ENCODE assay signal across 13 cellular contexts in the genomic region with DNA sequence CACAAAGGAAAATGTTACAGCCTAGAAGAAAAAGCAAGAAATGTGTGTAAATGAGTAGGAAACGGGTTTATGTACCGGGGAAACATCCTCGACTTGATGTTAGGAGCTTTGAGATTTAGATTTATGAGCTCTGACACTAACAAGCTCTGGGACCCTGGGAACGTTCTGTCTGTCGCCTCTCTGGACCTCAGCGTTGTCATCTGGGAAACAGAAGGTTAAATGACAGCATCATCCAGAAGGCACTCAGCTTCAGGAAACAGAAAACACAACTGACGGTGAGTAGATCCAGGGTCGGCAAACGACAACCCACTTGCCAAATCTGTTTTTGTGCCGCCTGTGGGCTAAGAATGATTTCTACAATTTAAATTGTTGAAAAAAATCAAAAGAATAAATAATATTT. TPM values are rescaled to one million over a fixed set of nuclear protein-coding genes. Genes with fewer than 3 reads are reported as not detected.
DNase-seq lines count a peak whose midpoint lies in the region; ATAC-seq, FAIRE-seq and TF ChIP-seq lines count a peak whose summit lies in the region.
"Had no signal": no experiment of that assay in that cellular context is flagged by ENCODE, and none has a peak within 500 bp of the region (broad histone marks: within the 10 kb centered on the region; RNA-seq: fewer than 3 reads in every experiment).

No MANE protein-coding gene starts in this region.

- TF ChIP-seq CTCF in OCI-LY3 (IDR thresholded peaks at IDR 0.05; ENCODE audit: low read depth, low read length) (no peak), gastrocnemius medialis (IDR thresholded peaks at IDR 0.05 in 4 of 5, conservative IDR thresholded peaks at IDR 0.05 in 1 of 5) (no peak)

- no peaks in the 10 kb centered on the region for H3F3A ChIP-seq in GM23248 (ENCODE audit: insufficient read depth)

- 0 out of 2 replicates have a peak overlapping the region, but pooled peaks have one; percentile 33 for H2AFZ ChIP-seq in GM23248
- H2AFZ ChIP-seq in OCI-LY3 (ENCODE audit: low read depth, low read length), result peak overlapping the region; percentile 99; the same call in 1 of the 2 replicates

- whole genome bisulfite sequencing in GM23248 (ENCODE audit: low coverage in 1 of 2, low lambda C conversion rate in 2 of 2, missing lambda C conversion rate in 2 of 2), 2 experiments, result 10 to 11% methylated on average over 10 of the region's 10 CpGs

- H4K20me1 ChIP-seq in GM23248 (ENCODE audit: insufficient read depth) (no peaks in the 10 kb centered on the region), OCI-LY3 (ENCODE audit: insufficient read depth, low read length) (no peaks in the 10 kb centered on the region)

- H3K4me1 ChIP-seq in GM23248 (ENCODE audit: insufficient read depth) (no peaks in the 10 kb centered on the region), OCI-LY3 (ENCODE audit: low read length) (peaks cover 7% of the 10 kb centered on the region; the same call in 1 of the 2 replicates), gastrocnemius medialis (peaks cover 0 to 4% of the 10 kb centered on the region in 2 donors)

- no peaks in the 10 kb centered on the region for H3K9me3 ChIP-seq in GM23248 (ENCODE audit: low read depth)
- no peaks in the 10 kb centered on the region for H3K9me3 ChIP-seq in OCI-LY3 (ENCODE audit: insufficient read depth, low read length)
- no peaks in the 10 kb centered on the region for H3K9me3 ChIP-seq in gastrocnemius medialis

- ATAC-seq in Right ventricle myocardium superior (ENCODE audit: poor library complexity), result peak; percentile 73
- peak; percentile 26 to 56 for ATAC-seq in gastrocnemius medialis
- ATAC-seq in GM19452 (IDR thresholded peaks at IDR 0.05; ENCODE audit: unreplicated experiment), result no peak
- no peak for ATAC-seq in HG02852 (IDR thresholded peaks at IDR 0.05; ENCODE audit: unreplicated experiment)

- in situ Hi-C loops in GM23248 (cut with MboI) (no loop called here), gastrocnemius medialis (cut with MboI; ENCODE audit: low sequenced_read_pairs in 4 of 4) (loop anchor here in 3 of 4 donors (10.0 to 25.0 kb wide), 3 partner anchors 218 to 442 kb away; no protein-coding TSS in a partner anchor)

- H3K4me2 ChIP-seq in GM23248 (ENCODE audit: unreplicated experiment), result no peak overlapping the region
- H3K4me2 ChIP-seq in OCI-LY3 (ENCODE audit: low read length), result peak overlapping the region; percentile 85

- H3K9ac ChIP-seq in GM23248 (no peak overlapping the region), OCI-LY3 (ENCODE audit: low read length) (no peak overlapping the region; the same call in 1 of the 2 replicates)

- H3K4me3 ChIP-seq in GM23248 (no peak overlapping the region), OCI-LY3 (ENCODE audit: low read length) (peak overlapping the region; percentile 55; the same call in 1 of the 2 replicates), gastrocnemius medialis (peak overlapping the region; percentile 0 to 19 (median 6))

- no peak for DNase-seq in GM23248
- no peak for DNase-seq in Right ventricle myocardium superior
- DNase-seq in gastrocnemius medialis, result no peak
- no peak for DNase-seq in frontal cortex (ENCODE audit: low spot score in 2 of 2)
- no peak for DNase-seq in DMS 273 treated with DMSO at 0.1 percent for 48 hours (lab: John Stamatoyannopoulos, UW)
- DNase-seq: KG1 had no signal

- H3K36me3 ChIP-seq in GM23248 (ENCODE audit: low read depth) (no peaks in the 10 kb centered on the region), OCI-LY3 (replicated peaks; ENCODE audit: low read depth, low read length) (no peaks in the 10 kb centered on the region), gastrocnemius medialis (no peaks in the 10 kb centered on the region)

- no peak for FAIRE-seq in frontal cortex (lab: Jason Lieb, UNC)
- FAIRE-seq: colon had no signal

- no peaks in the 10 kb centered on the region for H3K79me2 ChIP-seq in GM23248 (ENCODE audit: insufficient read depth)
- H3K79me2 ChIP-seq in OCI-LY3 (ENCODE audit: low read length), result no peaks in the 10 kb centered on the region

- TF ChIP-seq POLR2A in gastrocnemius medialis (IDR thresholded peaks at IDR 0.05), result no peak

- H3K27me3 ChIP-seq in GM23248 (replicated peaks; ENCODE audit: insufficient read depth) (peaks cover 34% of the 10 kb centered on the region), OCI-LY3 (ENCODE audit: low read depth, low read length) (peaks cover 16% of the 10 kb centered on the region), gastrocnemius medialis (no peaks in the 10 kb centered on the region)

- H3K27ac ChIP-seq in GM23248 (no peak overlapping the region), OCI-LY3 (ENCODE audit: low read length) (no peak overlapping the region), gastrocnemius medialis (peak overlapping the region; percentile 31 to 59 (median 40))

- no peaks in the 10 kb centered on the region for H3K9me2 ChIP-seq in GM23248 (ENCODE audit: insufficient read depth)

- intact Hi-C loops in Right ventricle myocardium superior (cut with DNase I) (loop anchor here (2.0 kb wide), 1 partner anchor 222 kb away; no protein-coding TSS in a partner anchor), gastrocnemius medialis (cut with DNase I; ENCODE audit: low total_unique reads) (loop anchor here (10.0 kb wide), 2 partner anchors 148 to 398 kb away; no protein-coding TSS in a partner anchor)

RNA-seq across cellular contexts. Expression of a gene that starts 46.9 kb away (rescaled TPM):
- not detected in 2 replicates for total RNA-seq in GM23248 (2014; rRNA removed; shearing (Covaris generic))
- polyA plus RNA-seq in GM23248 (2016; fragmentation: Nextera tagmentation; extraction: Ambion mirVana), result not detected in 2 replicates
- total RNA-seq in Right ventricle myocardium superior, result 6.4 TPM
- under 1 TPM in 1 of 4 donors, not detected in 3; 0.15 TPM for total RNA-seq in gastrocnemius medialis
- total RNA-seq in frontal cortex, result 191 TPM
- total RNA-seq: activated naive CD4-positive, alpha-beta T cell treated with anti-CD3 and anti-CD28 coated beads for 36 hours; CD4-positive, CD25-positive, alpha-beta regulatory T cell; sciatic nerve had no signal
- polyA plus RNA-seq: CD4-positive, CD25-positive, alpha-beta regulatory T cell had no signal

Comparison
In these comparisons a context has a peak if more than half of its experiments do, and no peak if none do; other contexts are left out.
1. H3K27ac ChIP-seq: peak in gastrocnemius medialis (4 of 4); none in GM23248 (single experiment) and OCI-LY3 (single experiment).
2. ATAC-seq: peak in Right ventricle myocardium superior (single experiment) and gastrocnemius medialis (2 of 2); none in GM19452 (single experiment) and HG02852 (single experiment).
3. RNA of a gene that starts 46.9 kb away (total RNA-seq): 191 TPM in frontal cortex (single experiment); 6.4 TPM in Right ventricle myocardium superior (single experiment), 0.15 TPM in gastrocnemius medialis and not detected in GM23248; every median in the first group is over 10 times any median in the second.